ENCODE assay signal across 8 cellular contexts in the genomic region with DNA sequence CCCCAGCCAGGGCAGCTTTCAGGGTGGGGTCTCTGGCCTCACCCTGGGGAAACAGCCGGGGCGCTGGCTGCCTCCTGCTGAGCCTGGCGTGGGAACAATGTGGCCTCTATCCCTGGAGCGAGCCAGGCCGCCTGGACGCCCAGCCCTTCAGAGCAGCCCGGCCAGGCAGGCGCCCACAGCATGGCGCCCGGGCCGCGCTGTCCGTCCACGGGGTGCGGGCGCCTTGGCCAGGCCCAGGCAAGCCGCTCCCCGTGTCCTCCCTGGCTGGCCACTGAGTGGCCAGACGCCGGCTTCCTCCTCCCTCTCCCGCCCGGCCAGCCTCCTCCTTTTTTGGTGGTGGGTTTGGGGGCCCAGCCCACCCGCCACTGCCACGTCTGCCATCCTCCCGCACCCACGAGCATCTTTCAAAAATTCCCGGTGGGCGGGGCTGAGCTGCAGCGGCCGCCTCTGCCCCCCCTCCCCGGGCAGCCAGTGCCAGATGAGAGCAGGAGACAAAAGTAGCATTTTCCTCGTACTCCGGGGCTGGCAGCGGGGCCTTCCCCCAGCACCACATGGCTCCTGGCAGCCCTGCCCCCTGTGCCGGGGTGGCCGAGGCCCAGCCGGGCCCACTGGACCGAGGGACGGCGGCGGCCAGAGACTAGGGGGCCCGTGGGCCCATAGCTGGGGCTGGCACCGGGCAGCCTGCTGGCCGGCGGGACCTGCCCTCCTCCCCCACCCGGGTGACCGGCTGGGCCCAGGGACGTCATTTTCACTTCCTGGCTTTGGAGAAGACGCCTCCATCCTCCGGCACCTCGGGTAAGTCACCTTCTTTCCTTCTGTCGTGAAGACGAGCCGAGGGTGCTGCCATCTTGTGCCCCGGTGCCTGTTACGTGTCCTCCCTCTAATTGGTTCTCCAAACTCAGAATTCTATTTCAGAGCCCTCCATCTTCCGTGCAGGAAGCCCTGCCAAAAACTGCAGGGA.
DNase-seq lines count a peak whose midpoint lies in the region; ATAC-seq and TF ChIP-seq lines count a peak whose summit lies in the region.

No MANE protein-coding gene starts in this region.

- no peaks in the 10 kb centered on the region for H3K27me3 Mint-ChIP-seq in stimulated activated naive B cell treated with anti-CD40 and anti-IgM and Interleukin-4, amounts not matched to agents 10 μg/mL and 1 μg/mL and 100 μg/mL, for 72 hours

- intact Hi-C loops in Right ventricle myocardium inferior (cut with DNase I) = no loop called here
- intact Hi-C loops in spleen (cut with DNase I; ENCODE audit: low total_unique reads) = loop anchor here (10.0 kb wide), 1 partner anchor 75 kb away; no protein-coding TSS in a partner anchor

- H3K36me3 ChIP-seq in spleen = peaks cover 0 to 78% (median 5%) of the 10 kb centered on the region in 6 donors

- no peak overlapping the region for H3K4me3 Mint-ChIP-seq in stimulated activated naive B cell treated with anti-CD40 and anti-IgM and Interleukin-4, amounts not matched to agents 10 μg/mL and 1 μg/mL and 100 μg/mL, for 72 hours

- H3K27me3 ChIP-seq in spleen (replicated peaks in 1 of 7) = no peaks in the 10 kb centered on the region

- peak overlapping the region in 7 of 8 donors; percentile 23 to 97 (median 30) for H3K4me3 ChIP-seq in spleen

- TF ChIP-seq POLR2A in spleen (IDR thresholded peaks at IDR 0.05) = peak in 1 of 3 donors; percentile 9

- H3K9me3 Mint-ChIP-seq in stimulated activated naive B cell treated with anti-CD40 and anti-IgM and Interleukin-4, amounts not matched to agents 10 μg/mL and 1 μg/mL and 100 μg/mL, for 72 hours = no peaks in the 10 kb centered on the region

- peak; percentile 56 for ATAC-seq in Right ventricle myocardium inferior
- no peak for ATAC-seq in stimulated activated naive B cell treated with anti-CD40 and anti-IgM and Interleukin-4, amounts not matched to agents 10 μg/mL and 1 μg/mL and 100 μg/mL, for 72 hours (replicated peaks)

- H3K4me1 Mint-ChIP-seq in stimulated activated naive B cell treated with anti-CD40 and anti-IgM and Interleukin-4, amounts not matched to agents 10 μg/mL and 1 μg/mL and 100 μg/mL, for 72 hours = peaks cover 4 to 15% of the 10 kb centered on the region in 2 donors

- no peaks in the 10 kb centered on the region for H3K9me3 ChIP-seq in spleen

- H3K27ac Mint-ChIP-seq in stimulated activated naive B cell treated with anti-CD40 and anti-IgM and Interleukin-4, amounts not matched to agents 10 μg/mL and 1 μg/mL and 100 μg/mL, for 72 hours = no peak overlapping the region

- peaks cover 18 to 100% (median 83%) of the 10 kb centered on the region in 6 donors for H3K4me1 ChIP-seq in spleen

- WGBS in spleen, 5 donors = 49 to 75% (median 65%) methylated on average over 27 to 57 of the region's 57 CpGs

- peak overlapping the region; percentile 80 to 98 (median 92) for H3K27ac ChIP-seq in spleen

- peaks cover 5 to 24% of the 10 kb centered on the region in 2 donors for H3K36me3 Mint-ChIP-seq in stimulated activated naive B cell treated with anti-CD40 and anti-IgM and Interleukin-4, amounts not matched to agents 10 μg/mL and 1 μg/mL and 100 μg/mL, for 72 hours

- no peak for TF ChIP-seq CTCF in spleen (IDR thresholded peaks at IDR 0.05 in 8 of 11, conservative IDR thresholded peaks at IDR 0.05 in 3 of 11)

- DNase-seq in HCEC 1CT (peak; percentile 90), SW 1271 (lab: John Stamatoyannopoulos, UW) (peak; percentile 66 to 87), Right ventricle myocardium inferior (ENCODE audit: missing footprints) (peak; percentile 77), spleen (peak; percentile 78), NCI-H82 treated with DMSO at 0.1 percent for 48 hours (lab: John Stamatoyannopoulos, UW; ENCODE audit: unreplicated experiment) (no peak), NCI-H187 (lab: John Stamatoyannopoulos, UW) (no peak), activated gamma-delta T cell (lab: John Stamatoyannopoulos, UW) (no peak)
- DNase-seq in stimulated activated naive B cell treated with anti-CD40 and anti-IgM and Interleukin-4, amounts not matched to agents 10 μg/mL and 1 μg/mL and 100 μg/mL, for 72 hours = no peak

Comparison
In these comparisons a context has a peak if more than half of its experiments do, and no peak if none do; other contexts are left out.
1. DNase-seq: peak in HCEC 1CT (single experiment), SW 1271 (2 of 2), Right ventricle myocardium inferior (single experiment) and spleen (single experiment); none in NCI-H82 treated with DMSO at 0.1 percent for 48 hours (single experiment), NCI-H187 (0 of 2), stimulated activated naive B cell treated with anti-CD40 and anti-IgM and Interleukin-4, amounts not matched to agents 10 μg/mL and 1 μg/mL and 100 μg/mL, for 72 hours (single experiment) and activated gamma-delta T cell (single experiment).